In genomic region chr6:132413501-132413805, GRCh38 we compare ENCODE assay signal across 27 cellular contexts. TPM values are rescaled to one million over a fixed set of nuclear protein-coding genes. Genes with fewer than 3 reads are reported as not detected.
"Had no signal": no experiment of that assay in that cellular context is flagged by ENCODE, and none has a peak within 500 bp of the region (broad histone marks: within the 10 kb centered on the region; RNA-seq: fewer than 3 reads in every experiment).

No MANE protein-coding gene starts in this region.

- H3K4me3 ChIP-seq: cardiac muscle cell had no signal

- H3K4me2 ChIP-seq: KMS-11 had no signal

- H3K9ac ChIP-seq: KMS-11 had no signal

- H3K27ac Mint-ChIP-seq: activated B cell treated with CpG ODN at 0.5 μM for 24 hours; activated CD4-positive, alpha-beta T cell treated with anti-CD3 and anti-CD28 coated beads, Interleukin-2, amount 10 ng/mL, durations not matched to agents 24 days and 14 days; activated CD8-positive, alpha-beta memory T cell treated with anti-CD3 and anti-CD28 coated beads, Interleukin-2, amount 10 ng/mL, durations not matched to agents 7 days and 5 days; activated naive CD8-positive, alpha-beta T cell; activated T-cell treated with anti-CD3 and anti-CD28 coated beads, Interleukin-2, amount 50 U/mL, for 24 hours; activated T-helper 1 cell treated with anti-CD3 and anti-CD28 coated beads, Interleukin-12 subunit alpha, Interleukin-12 subunit beta, Interleukin-2, Interleukin-4 antibody, amounts not matched to agents 30 ng/mL and 10 ng/mL and 1 ng/mL, durations not matched to agents 14 hours and 24 hours and 36 hours; T-helper 17 cell had no signal

- H3K36me3 Mint-ChIP-seq: activated CD8-positive, alpha-beta memory T cell treated with anti-CD3 and anti-CD28 coated beads, Interleukin-2, amount 10 ng/mL, durations not matched to agents 7 days and 5 days; activated naive CD8-positive, alpha-beta T cell had no signal

- H3K4me1 Mint-ChIP-seq: activated CD4-positive, alpha-beta T cell treated with anti-CD3 and anti-CD28 coated beads, Interleukin-2, amount 10 ng/mL, durations not matched to agents 24 days and 14 days; activated CD8-positive, alpha-beta memory T cell treated with anti-CD3 and anti-CD28 coated beads, Interleukin-2, amount 10 ng/mL, durations not matched to agents 7 days and 5 days; T-helper 17 cell had no signal

- H3K9me3 Mint-ChIP-seq: activated T-cell treated with anti-CD3 and anti-CD28 coated beads, Interleukin-2, amount 50 U/mL, for 24 hours; activated T-helper 1 cell treated with anti-CD3 and anti-CD28 coated beads, Interleukin-12 subunit alpha, Interleukin-12 subunit beta, Interleukin-2, Interleukin-4 antibody, amounts not matched to agents 30 ng/mL and 10 ng/mL and 1 ng/mL, durations not matched to agents 14 hours and 24 hours and 36 hours had no signal

- H3K36me3 ChIP-seq: brain microvascular endothelial cell, cardiac muscle cell had no signal

- H3K27me3 ChIP-seq: brain microvascular endothelial cell, cardiac muscle cell had no signal

- H3K4me3 Mint-ChIP-seq: activated B cell treated with CpG ODN at 0.5 μM for 24 hours; activated CD4-positive, alpha-beta T cell treated with anti-CD3 and anti-CD28 coated beads, Interleukin-2, amount 10 ng/mL, durations not matched to agents 24 days and 14 days; activated CD8-positive, alpha-beta memory T cell treated with anti-CD3 and anti-CD28 coated beads, Interleukin-2, amount 10 ng/mL, durations not matched to agents 7 days and 5 days; activated naive CD8-positive, alpha-beta T cell; activated T-cell treated with anti-CD3 and anti-CD28 coated beads, Interleukin-2, amount 50 U/mL, for 24 hours; activated T-helper 1 cell treated with anti-CD3 and anti-CD28 coated beads, Interleukin-12 subunit alpha, Interleukin-12 subunit beta, Interleukin-2, Interleukin-4 antibody, amounts not matched to agents 30 ng/mL and 10 ng/mL and 1 ng/mL, durations not matched to agents 14 hours and 24 hours and 36 hours; T-helper 17 cell had no signal

- H3K27ac ChIP-seq: cardiac muscle cell, KMS-11 had no signal

- ATAC-seq: activated CD8-positive, alpha-beta memory T cell treated with anti-CD3 and anti-CD28 coated beads, Interleukin-2, amount 10 ng/mL, durations not matched to agents 7 days and 5 days; Panc1; Right ventricle myocardium inferior; T-helper 17 cell had no signal

- DNase-seq: activated B cell treated with CpG ODN at 0.5 μM for 24 hours; activated CD4-positive, alpha-beta T cell treated with anti-CD3 and anti-CD28 coated beads for 1 hour; activated CD4-positive, alpha-beta T cell treated with anti-CD3 and anti-CD28 coated beads, Interleukin-2, amount 10 ng/mL, durations not matched to agents 24 days and 14 days; activated CD4-positive, alpha-beta T cell treated with anti-CD3 and anti-CD28 coated beads, Interleukin-2, amount 50 U/mL, for 48 hours; activated CD8-positive, alpha-beta memory T cell treated with anti-CD3 and anti-CD28 coated beads, Interleukin-2, amount 10 ng/mL, durations not matched to agents 7 days and 5 days; activated effector memory CD4-positive, alpha-beta T cell treated with Interleukin-2 at 50 U/mL for 16 hours; activated naive CD4-positive, alpha-beta T cell; activated T-cell treated with anti-CD3 and anti-CD28 coated beads, Interleukin-2, amount 50 U/mL, for 24 hours; NCI-H1105; NCI-H1436; NCI-H1694 treated with DMSO at 0.1 percent for 48 hours; NCI-H2029 treated with DMSO at 0.1 percent for 48 hours; NCI-H345; NCI-H510A; NCI-H526 treated with DMSO at 0.1 percent for 48 hours; NCI-H82; OCI-M1; RPMI8226; T-helper 17 cell; T-helper 9 cell had no signal

RNA-seq across cellular contexts. Expression of gene MOXD1, which starts 12.2 kb away (rescaled TPM):
- total RNA-seq: activated CD4-positive, alpha-beta T cell treated with anti-CD3 and anti-CD28 coated beads, Interleukin-2, amount 10 ng/mL, durations not matched to agents 24 days and 14 days; T-helper 17 cell had no signal
